ENCODE assay signal across 7 cellular contexts in genomic region chr3:101070260-101071121, GRCh38.
DNase-seq lines count a peak whose midpoint lies in the region; ATAC-seq, FAIRE-seq and TF ChIP-seq lines count a peak whose summit lies in the region.

No MANE protein-coding gene starts in this region.

- ATAC-seq in HG02642 (IDR thresholded peaks at IDR 0.05; ENCODE audit: poor library complexity, unreplicated experiment): peak; percentile 76

- H3K4me3 ChIP-seq in fibroblast of lung (replicated peaks in 1 of 4; ENCODE audit: control extremely low read depth in 1 of 4, insufficient read depth in 1 of 4, low read depth in 3 of 4, low read length in 4 of 4): no peak overlapping the region
- H3K4me3 ChIP-seq in trophoblast cell (ENCODE audit: low read depth, low read length): no peak overlapping the region

- H3K27ac ChIP-seq in fibroblast of lung (ENCODE audit: insufficient read depth, low read length) (peak overlapping the region; percentile 7), trophoblast cell (ENCODE audit: low read depth, low read length) (no peak overlapping the region)

- H3K27me3 ChIP-seq in fibroblast of lung (ENCODE audit: control insufficient read depth, insufficient read depth, low read length) (no peaks in the 10 kb centered on the region), trophoblast cell (ENCODE audit: insufficient read depth, low read length) (no peaks in the 10 kb centered on the region)

- H3K79me2 ChIP-seq in fibroblast of lung (ENCODE audit: control insufficient read depth, insufficient read depth, low read length) (no peaks in the 10 kb centered on the region), trophoblast cell (ENCODE audit: control insufficient read depth, insufficient read depth, low read length, poor library complexity) (no peaks in the 10 kb centered on the region)

- H3K18ac ChIP-seq in trophoblast cell (ENCODE audit: low read length): no peak overlapping the region

- FAIRE-seq in GM12891 (lab: Jason Lieb, UNC): peak; percentile 86

- H2AFZ ChIP-seq in fibroblast of lung (ENCODE audit: low read length) (peak overlapping the region; percentile 47), trophoblast cell (ENCODE audit: insufficient read depth, low read length, poor library complexity) (no peak overlapping the region)

- H4K12ac ChIP-seq in trophoblast cell (ENCODE audit: low read depth, low read length): peak overlapping the region; percentile 43

- H3K4ac ChIP-seq in trophoblast cell (ENCODE audit: low read depth, low read length): no peak overlapping the region

- H3K4me2 ChIP-seq in fibroblast of lung (ENCODE audit: extremely low read depth, insufficient read depth, low read length): no peak overlapping the region
- no peak overlapping the region for H3K4me2 ChIP-seq in trophoblast cell (ENCODE audit: low read length)

- no peak overlapping the region for H3K23ac ChIP-seq in trophoblast cell (ENCODE audit: low read length)

- no peaks in the 10 kb centered on the region for H3K36me3 ChIP-seq in fibroblast of lung (ENCODE audit: control insufficient read depth, insufficient read depth, low read length)
- H3K36me3 ChIP-seq in trophoblast cell (ENCODE audit: control insufficient read depth in 1 of 2, insufficient read depth in 2 of 2, low read length in 2 of 2): no peaks in the 10 kb centered on the region

- peak; percentile 43 to 45 for TF ChIP-seq CTCF in fibroblast of lung (conservative IDR thresholded peaks at IDR 0.05 in 1 of 2, IDR thresholded peaks at IDR 0.05 in 1 of 2; ENCODE audit: low read depth in 1 of 2, low read length in 2 of 2)

- no peak overlapping the region for H4K91ac ChIP-seq in trophoblast cell (ENCODE audit: low read depth, low read length)

- no peaks in the 10 kb centered on the region for H4K20me1 ChIP-seq in fibroblast of lung (ENCODE audit: control insufficient read depth, extremely low read depth, insufficient read depth, low read length)

- H2BK12ac ChIP-seq in trophoblast cell (ENCODE audit: low read length): no peak overlapping the region

- no peak overlapping the region for H3K14ac ChIP-seq in trophoblast cell (ENCODE audit: low read length)

- H2BK120ac ChIP-seq in trophoblast cell (ENCODE audit: insufficient read depth, low read length, poor library complexity): no peak overlapping the region

- TF ChIP-seq POLR2A in GM12891 (IDR thresholded peaks at IDR 0.05; ENCODE audit: low read depth, low read length): no peak

- H3K9me3 ChIP-seq in fibroblast of lung (ENCODE audit: control insufficient read depth, insufficient read depth, low read depth, low read length) (no peaks in the 10 kb centered on the region), trophoblast cell (ENCODE audit: insufficient read depth, low read depth, low read length) (no peaks in the 10 kb centered on the region)

- peaks cover 14% of the 10 kb centered on the region for H3K4me1 ChIP-seq in fibroblast of lung (ENCODE audit: control insufficient read depth, extremely low read depth, insufficient read depth, low read length)
- H3K4me1 ChIP-seq in trophoblast cell (ENCODE audit: control insufficient read depth in 1 of 2, insufficient read depth in 2 of 2, low read length in 2 of 2): peaks cover 0 to 2% of the 10 kb centered on the region in 2 experiments

- DNase-seq in GM12891 (ENCODE audit: insufficient read length, low spot score): peak; percentile 10
- peak; percentile 10 for DNase-seq in NCI-H774 (lab: John Stamatoyannopoulos, UW)
- peak; percentile 80 for DNase-seq in activated CD8-positive, alpha-beta memory T cell treated with anti-CD3 and anti-CD28 coated beads, Interleukin-2, amount 50 U/mL, for 48 hours
- peak in 1 of 2 donors; percentile 8 for DNase-seq in fibroblast of lung (ENCODE audit: low read depth in 2 of 2)
- peak; percentile 61 to 78 for DNase-seq in trophoblast cell
- no peak for DNase-seq in putamen (ENCODE audit: low spot score)

- no peaks in the 10 kb centered on the region for H3K79me1 ChIP-seq in trophoblast cell (ENCODE audit: low read length)

- no CpG with 5 or more reads among the region's 5 CpGs for WGBS in trophoblast cell (ENCODE audit: extremely low coverage, insufficient coverage, insufficient read length)

- H3K9ac ChIP-seq in fibroblast of lung (ENCODE audit: insufficient read depth, low read length) (no peak overlapping the region), trophoblast cell (ENCODE audit: low read length) (no peak overlapping the region)

- H2BK5ac ChIP-seq in trophoblast cell (ENCODE audit: low read depth, low read length, poor library complexity): no peak overlapping the region

- no peak overlapping the region for H2AK5ac ChIP-seq in trophoblast cell (ENCODE audit: low read length)

- peak overlapping the region; percentile 47 for H4K8ac ChIP-seq in trophoblast cell (ENCODE audit: low read depth, low read length)

TF ChIP-seq in GM12891, 5 proteins besides CTCF, POLR2A, EP300 and RAD21:
- no peak for TF ChIP-seq POLR2AphosphoS5 (IDR thresholded peaks at IDR 0.05; ENCODE audit: low read depth, low read length)
- TF ChIP-seq SPI1 (IDR thresholded peaks at IDR 0.05; ENCODE audit: low read depth, low read length): no peak
- no peak for TF ChIP-seq POU2F2 (IDR thresholded peaks at IDR 0.05; ENCODE audit: low read depth, low read length)
